ENCODE assay signal across 29 cellular contexts in the genomic region with DNA sequence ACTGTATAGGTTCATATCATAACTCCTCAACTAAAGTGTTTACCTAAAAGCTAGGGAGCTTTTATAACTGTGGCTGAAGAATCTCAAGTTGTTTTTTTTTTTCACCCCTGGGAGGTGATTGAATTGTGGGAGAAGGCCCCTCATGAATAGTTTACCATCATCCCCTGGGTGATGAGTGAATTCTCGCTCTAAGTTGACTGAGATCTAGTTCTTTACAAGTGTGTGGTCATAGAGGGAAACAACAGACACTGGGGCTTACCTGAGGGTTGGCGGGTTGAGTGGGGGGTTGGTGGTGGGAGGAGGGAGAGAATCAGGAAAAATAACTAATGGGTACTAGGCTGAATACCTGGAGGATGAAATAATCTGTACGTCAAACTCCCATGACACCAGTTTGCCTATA.
"Had no signal": no experiment of that assay in that cellular context is flagged by ENCODE, and none has a peak within 500 bp of the region (broad histone marks: within the 10 kb centered on the region; RNA-seq: fewer than 3 reads in every experiment).

No MANE protein-coding gene starts in this region.

- DNase-seq: colonic mucosa; cortex of kidney; dermis blood vessel endothelial cell; dorsolateral prefrontal cortex; effector CD4-positive, alpha-beta T cell; effector CD8-positive, alpha-beta T cell; effector memory CD4-positive, alpha-beta T cell; effector memory CD8-positive, alpha-beta T cell; endodermal cell; erythroblast; esophagus squamous epithelium; foreskin fibroblast; foreskin keratinocyte; foreskin melanocyte; gastrocnemius medialis; glutamatergic neuron; head of caudate nucleus; heart left ventricle; heart right ventricle had no signal

- H3K36me3 ChIP-seq: colonic mucosa, esophagus muscularis mucosa, esophagus squamous epithelium, gastrocnemius medialis, gastroesophageal sphincter, heart left ventricle, heart right ventricle had no signal

- H3K27ac Mint-ChIP-seq: effector memory CD8-positive, alpha-beta T cell; endodermal cell had no signal

- H3K4me3 Mint-ChIP-seq: dendritic cell treated with granulocyte-macrophage colony-stimulating factor and Interleukin-4, amounts not matched to agents 40 ng/mL and 50 ng/mL, for 4 days; effector memory CD8-positive, alpha-beta T cell; endodermal cell had no signal

- H3K4me1 Mint-ChIP-seq: endodermal cell had no signal

- H3K9me3 ChIP-seq: colonic mucosa, esophagus muscularis mucosa, esophagus squamous epithelium, gastrocnemius medialis, gastroesophageal sphincter, heart left ventricle, heart right ventricle had no signal

- ATAC-seq: effector memory CD8-positive, alpha-beta T cell; esophagus mucosa; foreskin keratinocyte; gastrocnemius medialis; gastroesophageal sphincter; heart left ventricle; heart right ventricle had no signal

- H3K4me3 ChIP-seq: colonic mucosa, coronary artery, dorsolateral prefrontal cortex, esophagus muscularis mucosa, esophagus squamous epithelium, gastrocnemius medialis, gastroesophageal sphincter, heart left ventricle, heart right ventricle had no signal

- FAIRE-seq: colon, endometrium, endothelial cell of umbilical vein, frontal cortex had no signal

- H3K9me3 Mint-ChIP-seq: dendritic cell treated with granulocyte-macrophage colony-stimulating factor and Interleukin-4, amounts not matched to agents 40 ng/mL and 50 ng/mL, for 4 days; effector memory CD8-positive, alpha-beta T cell; endodermal cell had no signal

- H3K4me1 ChIP-seq: colonic mucosa, foreskin keratinocyte had no signal

- H3K27me3 ChIP-seq: colonic mucosa, dorsolateral prefrontal cortex, esophagus muscularis mucosa, esophagus squamous epithelium, foreskin keratinocyte, gastrocnemius medialis, gastroesophageal sphincter, heart left ventricle, heart right ventricle had no signal

- H3K27ac ChIP-seq: colonic mucosa, coronary artery, dorsolateral prefrontal cortex, epithelial cell of prostate, esophagus muscularis mucosa, esophagus squamous epithelium, foreskin keratinocyte, gastrocnemius medialis, gastroesophageal sphincter, heart left ventricle, heart right ventricle had no signal
